ENCODE assay signal across 8 cellular contexts in genomic region chr20:35742741-35743523, GRCh38. TPM values are rescaled to one million over a fixed set of nuclear protein-coding genes. Genes with fewer than 3 reads are reported as not detected.
DNase-seq lines count a peak whose midpoint lies in the region; ATAC-seq, FAIRE-seq and TF ChIP-seq lines count a peak whose summit lies in the region.

No MANE protein-coding gene starts in this region.

- CTCF ChIA-PET in AG04450 (lab: Charles Lee): interaction anchor here (0.9 to 1.3 kb wide), 4 partner anchors 24 to 141 kb away, joined by 3 to 4 read pairs (median 3); no protein-coding TSS in a partner anchor

- peak; percentile 26 for ATAC-seq in GM18909 (IDR thresholded peaks at IDR 0.05; ENCODE audit: poor library complexity, unreplicated experiment)
- ATAC-seq in GM21576 (IDR thresholded peaks at IDR 0.05; ENCODE audit: unreplicated experiment): no peak

- H3K36me3 ChIP-seq in adipocyte (ENCODE audit: control insufficient read depth, insufficient read depth, low read length, severe bottlenecking) (peaks cover 29% of the 10 kb centered on the region), iPS-15b (ENCODE audit: control insufficient read depth, insufficient read depth, low read length) (peaks cover 22% of the 10 kb centered on the region), small intestine (ENCODE audit: control insufficient read depth in 2 of 2, insufficient read depth in 2 of 2, low read length in 2 of 2) (peaks cover 10 to 14% of the 10 kb centered on the region in 2 donors)

- H3K9ac ChIP-seq in adipocyte (ENCODE audit: low read length) (peak overlapping the region; percentile 99), iPS-15b (ENCODE audit: low read depth, low read length) (peak overlapping the region; percentile 95)

- H3K9me3 ChIP-seq in AG04450 (ENCODE audit: control insufficient read depth, insufficient read depth, low read length) (peaks cover 4% of the 10 kb centered on the region; the same call in 1 of the 2 replicates), adipocyte (ENCODE audit: control insufficient read depth, low read length) (no peaks in the 10 kb centered on the region), iPS-15b (ENCODE audit: control insufficient read depth, insufficient read depth, low read length) (no peaks in the 10 kb centered on the region), small intestine (ENCODE audit: control insufficient read depth, low read depth) (no peaks in the 10 kb centered on the region)

- H3K4me3 ChIP-seq in AG04450 (ENCODE audit: low read depth, low read length) (peak overlapping the region; percentile 77), adipocyte (ENCODE audit: low read length) (peak overlapping the region; percentile 95), iPS-15b (ENCODE audit: low read depth, low read length) (peak overlapping the region; percentile 82), small intestine (ENCODE audit: low read depth in 1 of 2, low read length in 2 of 2) (peak overlapping the region; percentile 27 to 63)

- POLR2A ChIA-PET in AG04450 (lab: Yijun Ruan, JAX): interaction anchor here (0.6 to 2.6 kb wide), 42 partner anchors 8 to 725 kb away, joined by 3 to 71 read pairs (median 5); partner anchors contain the start of genes NFS1, PHF20, ROMO1 and SCAND1

- H3K27ac ChIP-seq in AG04450 (ENCODE audit: low read depth, low read length) (peak overlapping the region; percentile 91), small intestine (ENCODE audit: low read depth in 1 of 2, low read length in 1 of 2) (peak overlapping the region; percentile 92 to 100)

- H3K27me3 ChIP-seq in AG04450 (ENCODE audit: control insufficient read depth, insufficient read depth, low read length) (no peaks in the 10 kb centered on the region), adipocyte (replicated peaks; ENCODE audit: control insufficient read depth, insufficient read depth, low read length) (no peaks in the 10 kb centered on the region), iPS-15b (ENCODE audit: control insufficient read depth, insufficient read depth, low read length) (no peaks in the 10 kb centered on the region), small intestine (ENCODE audit: control insufficient read depth in 2 of 2, insufficient read depth in 2 of 2, low read length in 2 of 2) (no peaks in the 10 kb centered on the region)

- WGBS in small intestine, 3 donors: 0 to 1% (median 1%) methylated on average over 8 of the region's 8 CpGs

- no peak for FAIRE-seq in small intestine (lab: Jason Lieb, UNC)

- H3K4me1 ChIP-seq in adipocyte (ENCODE audit: control insufficient read depth, insufficient read depth, low read length) (peaks cover 34% of the 10 kb centered on the region), iPS-15b (ENCODE audit: control insufficient read depth, insufficient read depth, low read length) (peaks cover 12% of the 10 kb centered on the region), small intestine (ENCODE audit: control insufficient read depth in 2 of 2, insufficient read depth in 1 of 2, low read depth in 1 of 2, low read length in 1 of 2) (peaks cover 2 to 6% of the 10 kb centered on the region in 2 donors)

- DNase-seq in AG04450 (ENCODE audit: low read depth, low spot score) (no peak), NCI-H748 (lab: John Stamatoyannopoulos, UW; ENCODE audit: unreplicated experiment) (peak; percentile 46), adipocyte (ENCODE audit: low read depth) (peak; percentile 32), small intestine (peak; percentile 75), dedifferentiated amniotic fluid mesenchymal stem cell (ENCODE audit: extremely low spot score) (no peak)

- no peak for TF ChIP-seq CTCF in AG04450 (IDR thresholded peaks at IDR 0.05; ENCODE audit: low read depth, low read length)

RNA-seq across cellular contexts. Expression of gene RBM39, which starts 0.9 kb away (rescaled TPM):
- polyA plus RNA-seq in AG04450 (2011; rRNA removed): 144 and 162 TPM in 2 replicates
- polyA minus RNA-seq in AG04450 (2011; rRNA and poly(A)+ RNA removed): 113 and 190 TPM in 2 replicates
- polyA plus RNA-seq in small intestine: 100 to 1,000 TPM; 148 to 235 (median 195) TPM

RNA-seq across cellular contexts. Expression of gene PHF20, which starts 28.9 kb away (rescaled TPM):
- polyA plus RNA-seq in AG04450 (2011; rRNA removed) (25.8 and 30.6 TPM in 2 replicates), small intestine (10 to 100 TPM in 2 of 3 donors, 1 to 10 TPM in 1; 9.6 to 17.4 (median 12.4) TPM)
- 40.8 and 41.2 TPM in 2 replicates for polyA minus RNA-seq in AG04450 (2011; rRNA and poly(A)+ RNA removed)

RNA-seq across cellular contexts. Expression of gene ROMO1, which starts 43.7 kb away (rescaled TPM):
- polyA plus RNA-seq in AG04450 (2011; rRNA removed): 177 and 261 TPM in 2 replicates
- polyA minus RNA-seq in AG04450 (2011; rRNA and poly(A)+ RNA removed): 19.5 and 22.6 TPM in 2 replicates
- 100 to 1,000 TPM; 358 to 755 (median 646) TPM for polyA plus RNA-seq in small intestine

RNA-seq across cellular contexts. Expression of gene NFS1, which starts 43.8 kb away (rescaled TPM):
- polyA plus RNA-seq in AG04450 (2011; rRNA removed): 43.8 and 44.4 TPM in 2 replicates
- 21.2 and 21.3 TPM in 2 replicates for polyA minus RNA-seq in AG04450 (2011; rRNA and poly(A)+ RNA removed)
- polyA plus RNA-seq in small intestine: 10 to 100 TPM; 21.9 to 39.6 (median 29.0) TPM

Comparison
In these comparisons a context has a peak if more than half of its experiments do, and no peak if none do; other contexts are left out.
1. DNase-seq: peak in NCI-H748 (single experiment), adipocyte (single experiment) and small intestine (single experiment); none in AG04450 (single experiment) and dedifferentiated amniotic fluid mesenchymal stem cell (single experiment).
2. H3K4me3 ChIP-seq: peak in every context shown above with its lines; median percentile 95 in adipocyte; 82 in iPS-15b; 77 in AG04450; 45 in small intestine.